ENCODE assay signal across 8 cellular contexts in the genomic region with DNA sequence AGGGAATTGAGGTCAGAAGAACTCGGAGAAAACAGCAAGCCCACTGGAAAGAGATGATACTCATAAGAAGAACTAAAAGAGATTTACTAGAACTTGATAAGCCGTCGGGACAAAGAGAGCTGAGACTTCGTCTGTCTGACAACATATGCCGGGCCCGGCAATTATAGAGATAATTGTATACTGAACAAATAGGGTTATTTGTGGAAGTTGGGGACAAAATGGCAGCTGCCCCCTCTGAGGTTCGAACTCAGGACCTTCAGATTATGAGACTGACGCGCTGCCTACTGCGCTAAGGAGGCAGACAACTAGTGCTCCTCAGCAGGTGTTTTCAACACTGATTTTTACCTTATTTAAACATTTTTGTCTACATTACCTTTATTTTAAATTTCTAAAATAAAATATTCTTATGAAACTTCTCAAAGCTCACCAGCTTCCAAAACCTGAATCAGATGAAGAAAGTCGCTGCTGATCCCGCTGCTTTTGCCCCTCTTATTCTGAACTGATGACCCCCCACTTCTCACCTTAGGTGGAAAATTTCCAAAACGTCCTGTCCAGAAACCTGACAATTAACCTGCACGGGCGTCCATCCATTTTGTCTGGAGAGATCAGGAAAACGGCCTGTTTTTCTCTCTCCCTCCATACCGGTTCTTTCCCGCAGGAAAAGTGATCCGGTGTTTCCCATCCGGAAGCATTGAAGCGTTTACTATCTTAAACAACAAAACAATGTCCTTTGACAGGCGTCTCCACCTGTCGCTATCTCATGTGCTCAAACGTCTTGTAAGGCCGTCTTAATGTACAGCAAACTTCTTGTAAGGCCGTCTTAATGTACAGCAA. TPM values are rescaled to one million over a fixed set of nuclear protein-coding genes. Genes with fewer than 3 reads are reported as not detected.
DNase-seq lines count a peak whose midpoint lies in the region; ATAC-seq and TF ChIP-seq lines count a peak whose summit lies in the region.

No MANE protein-coding gene starts in this region.

- no peak overlapping the region for H3K18ac ChIP-seq in IMR-90 (ENCODE audit: low read depth, low read length)

- dilution Hi-C loops in IMR-90 (cut with HindIII; ENCODE audit: low sequenced_read_pairs, unreplicated experiment) = no loop called here

- CTCF ChIA-PET in IMR-90 (lab: Yijun Ruan, JAX) = interaction anchor here (0.6 kb wide), 1 partner anchor 65 kb away, joined by 3 read pairs; no protein-coding TSS in a partner anchor

- no peak overlapping the region for H4K5ac ChIP-seq in IMR-90 (ENCODE audit: low read depth, low read length)

- H3K4me3 ChIP-seq in IMR-90 (ENCODE audit: insufficient read depth, low read depth, low read length) (peak overlapping the region; percentile 63), RWPE2 (ENCODE audit: severe bottlenecking) (peak overlapping the region; percentile 47), prostate gland (peak overlapping the region; percentile 2 to 34)

- no peak overlapping the region for H2BK15ac ChIP-seq in IMR-90 (ENCODE audit: low read depth, low read length)

- H2AK9ac ChIP-seq in IMR-90 (replicated peaks; ENCODE audit: low read depth, low read length, poor library complexity) = no peak overlapping the region

- no peaks in the 10 kb centered on the region for H3K9me1 ChIP-seq in IMR-90 (ENCODE audit: insufficient read depth, low read length)

- H2AK5ac ChIP-seq in IMR-90 (ENCODE audit: low read depth, low read length) = no peak overlapping the region

- no peak overlapping the region for H2BK20ac ChIP-seq in IMR-90 (ENCODE audit: low read depth, low read length)

- no peak overlapping the region for H2BK5ac ChIP-seq in IMR-90 (ENCODE audit: low read depth, low read length, poor library complexity, severe bottlenecking)

- no peaks in the 10 kb centered on the region for H4K20me1 ChIP-seq in IMR-90 (ENCODE audit: insufficient read depth, low read length)

- H2BK120ac ChIP-seq in IMR-90 (ENCODE audit: low read depth, low read length) = no peak overlapping the region

- peaks cover 2% of the 10 kb centered on the region; the same call in 1 of the 2 replicates for H3K27me3 ChIP-seq in IMR-90 (ENCODE audit: control insufficient read depth, insufficient read depth, low read length)
- no peaks in the 10 kb centered on the region for H3K27me3 ChIP-seq in RWPE2 (ENCODE audit: insufficient read depth, poor library complexity, severe bottlenecking)
- no peaks in the 10 kb centered on the region for H3K27me3 ChIP-seq in prostate gland (replicated peaks; ENCODE audit: insufficient read depth)

- peak overlapping the region; percentile 35 for H3K9ac ChIP-seq in IMR-90 (ENCODE audit: low read depth, low read length)

- no peak overlapping the region for H3K23ac ChIP-seq in IMR-90 (ENCODE audit: low read depth, low read length)

- TF ChIP-seq RAD21 in IMR-90 (IDR thresholded peaks at IDR 0.05; ENCODE audit: low read length) = no peak

- in situ Hi-C loops in IMR-90 (cut with MboI; ENCODE audit: low sequenced_read_pairs) = no loop called here

- no peaks in the 10 kb centered on the region for H3K79me1 ChIP-seq in IMR-90 (ENCODE audit: low read depth in 1 of 2, low read length in 2 of 2)

- no peaks in the 10 kb centered on the region for H3K9me3 ChIP-seq in IMR-90 (ENCODE audit: control insufficient read depth, insufficient read depth, low read length)
- no peaks in the 10 kb centered on the region for H3K9me3 ChIP-seq in RWPE2 (ENCODE audit: severe bottlenecking)
- no peaks in the 10 kb centered on the region for H3K9me3 ChIP-seq in prostate gland

- H3K36me3 ChIP-seq in IMR-90 (ENCODE audit: control insufficient read depth, insufficient read depth, low read length) (no peaks in the 10 kb centered on the region), RWPE2 (ENCODE audit: low read depth) (no peaks in the 10 kb centered on the region), prostate gland (no peaks in the 10 kb centered on the region)

- H3K4ac ChIP-seq in IMR-90 (ENCODE audit: low read depth, low read length) = no peak overlapping the region

- no peak for TF ChIP-seq POLR2A in IMR-90 (IDR thresholded peaks at IDR 0.05; ENCODE audit: low read depth, low read length)
- no peak for TF ChIP-seq POLR2A in prostate gland (IDR thresholded peaks at IDR 0.05)

- H3K56ac ChIP-seq in IMR-90 (ENCODE audit: extremely low read depth, insufficient read depth, low read length) = no peak overlapping the region

- no peak overlapping the region for H3K14ac ChIP-seq in IMR-90 (replicated peaks; ENCODE audit: low read depth, low read length)

- TF ChIP-seq CTCF in IMR-90 (conservative IDR thresholded peaks at IDR 0.05; ENCODE audit: low read depth, low read length) (no peak), RWPE2 (IDR thresholded peaks at IDR 0.05; ENCODE audit: poor library complexity, severe bottlenecking) (no peak), prostate gland (IDR thresholded peaks at IDR 0.05) (no peak)

- peak; percentile 90 for ATAC-seq in IMR-90 (ENCODE audit: low read depth)
- ATAC-seq in RWPE2 (ENCODE audit: low read depth) = peak; percentile 57
- peak; percentile 89 for ATAC-seq in Right ventricle myocardium superior (ENCODE audit: poor library complexity)

- POLR2A ChIA-PET in IMR-90 (lab: Charles Lee; ENCODE audit: unreplicated experiment) = interaction anchor here (0.6 kb wide), 1 partner anchor 1087 kb away, joined by 3 read pairs; no protein-coding TSS in a partner anchor

- intact Hi-C loops in IMR-90 (cut with micrococcal nuclease) (loop anchor here (1.0 to 2.0 kb wide), 3 partner anchors 9 to 64 kb away; no protein-coding TSS in a partner anchor), Right ventricle myocardium superior (cut with DNase I) (no loop called here), prostate gland (cut with DNase I) (no loop called here)

- H3K27ac ChIP-seq in IMR-90 (ENCODE audit: insufficient read depth, low read length) = no peak overlapping the region
- no peak overlapping the region for H3K27ac ChIP-seq in RWPE2 (ENCODE audit: poor library complexity, severe bottlenecking)
- H3K27ac ChIP-seq in prostate gland = no peak overlapping the region

- no TSS peak for BruUV-seq in IMR-90 (replicated peaks; lab: Mats Ljungman, UMichigan)

- no peak overlapping the region for H4K91ac ChIP-seq in IMR-90 (ENCODE audit: insufficient read depth, low read depth, low read length)

- no peak overlapping the region for H4K8ac ChIP-seq in IMR-90 (ENCODE audit: low read depth in 2 of 2, low read length in 2 of 2)

- H3K4me1 ChIP-seq in IMR-90 (ENCODE audit: control insufficient read depth, insufficient read depth, low read length) (no peaks in the 10 kb centered on the region), RWPE2 (ENCODE audit: insufficient read depth, poor library complexity, severe bottlenecking) (peaks cover 8% of the 10 kb centered on the region), prostate gland (replicated peaks) (no peaks in the 10 kb centered on the region)

- H2AFZ ChIP-seq in IMR-90 (replicated peaks; ENCODE audit: low read length, poor library complexity) = peak overlapping the region; percentile 87

- 16% methylated on average over 7 of the region's 26 CpGs; no CpG with 5 or more reads in 1 of the 2 experiments for WGBS in IMR-90 (ENCODE audit: extremely low coverage in 2 of 2, insufficient read length in 1 of 2), 2 experiments
- 6% methylated on average over 26 of the region's 26 CpGs for WGBS in prostate gland

- peak overlapping the region; percentile 82 for H3K4me2 ChIP-seq in IMR-90 (ENCODE audit: low read depth, low read length)

- peak; percentile 12 for DNase-seq in NOMO-1 treated with DMSO at 0.1 percent for 48 hours (lab: John Stamatoyannopoulos, UW; ENCODE audit: unreplicated experiment)
- no peak for DNase-seq in NOMO-1 treated with dmso at 0.1 percent for 144 hours (lab: John Stamatoyannopoulos, UW; ENCODE audit: unreplicated experiment)
- DNase-seq in IMR-90 = peak; percentile 72
- no peak for DNase-seq in RWPE2 (ENCODE audit: low spot score)
- peak; percentile 11 to 23 (median 16) for DNase-seq in activated naive CD4-positive, alpha-beta T cell (lab: John Stamatoyannopoulos, UW)
- no peak for DNase-seq in Right ventricle myocardium superior
- no peak for DNase-seq in prostate gland (ENCODE audit: low spot score)
- DNase-seq in Kasumi-1 (lab: John Stamatoyannopoulos, UW) = no peak

TF ChIP-seq in IMR-90, 13 proteins besides CTCF, POLR2A, EP300 and RAD21:
- TF ChIP-seq FOS (IDR thresholded peaks at IDR 0.05; ENCODE audit: low read depth, low read length) (peak; percentile 89), SMC3 (IDR thresholded peaks at IDR 0.05; ENCODE audit: low read depth, low read length) (no peak)
TF ChIP-seq in IMR-90: peak in this region for 1.

RNA-seq across cellular contexts. Expression of a gene that starts 29.5 kb away (rescaled TPM):
- 48.0 TPM in 2 replicates for total RNA-seq in IMR-90 (2012; rRNA removed)
- polyA plus RNA-seq in IMR-90 (2012; rRNA removed) = 43.5 and 44.4 TPM in 2 replicates
- polyA plus RNA-seq in IMR-90 (2012; cell fraction: cytosol; rRNA removed) = 21.8 and 26.3 TPM in 2 replicates
- polyA plus RNA-seq in IMR-90 (2012; cell fraction: nucleus; rRNA removed; ENCODE audit: low replicate concordance) = 49.1 and 79.8 TPM in 2 replicates
- 15.7 TPM for total RNA-seq in Right ventricle myocardium superior
- 10 to 100 TPM; 79.2 to 85.7 TPM for total RNA-seq in prostate gland

RNA-seq across cellular contexts. Expression of a gene that starts 51.9 kb away (rescaled TPM):
- total RNA-seq in IMR-90 (2012; rRNA removed) = 0.28 and 0.36 TPM in 2 replicates
- polyA plus RNA-seq in IMR-90 (2012; rRNA removed) = 0.27 and 0.34 TPM in 2 replicates
- polyA plus RNA-seq in IMR-90 (2012; cell fraction: cytosol; rRNA removed) = 0.02 and 0.04 TPM in 2 replicates
- polyA plus RNA-seq in IMR-90 (2012; cell fraction: nucleus; rRNA removed; ENCODE audit: low replicate concordance) = 0.15 and 0.84 TPM in 2 replicates
- 0.08 TPM for total RNA-seq in Right ventricle myocardium superior
- total RNA-seq in prostate gland = 1 to 10 TPM; 1.9 to 4.3 TPM

Comparison
In these comparisons a context has a peak if more than half of its experiments do, and no peak if none do; other contexts are left out.
1. DNase-seq: peak in NOMO-1 treated with DMSO at 0.1 percent for 48 hours (single experiment), IMR-90 (single experiment) and activated naive CD4-positive, alpha-beta T cell (4 of 4); none in NOMO-1 treated with dmso at 0.1 percent for 144 hours (single experiment), RWPE2 (single experiment), Right ventricle myocardium superior (single experiment), prostate gland (single experiment) and Kasumi-1 (0 of 2).
2. Peak in every context shown above with its lines, with median percentiles within 50 percentile points of each other: ATAC-seq and H3K4me3 ChIP-seq.